ENCODE assay signal across 9 cellular contexts in the genomic region with DNA sequence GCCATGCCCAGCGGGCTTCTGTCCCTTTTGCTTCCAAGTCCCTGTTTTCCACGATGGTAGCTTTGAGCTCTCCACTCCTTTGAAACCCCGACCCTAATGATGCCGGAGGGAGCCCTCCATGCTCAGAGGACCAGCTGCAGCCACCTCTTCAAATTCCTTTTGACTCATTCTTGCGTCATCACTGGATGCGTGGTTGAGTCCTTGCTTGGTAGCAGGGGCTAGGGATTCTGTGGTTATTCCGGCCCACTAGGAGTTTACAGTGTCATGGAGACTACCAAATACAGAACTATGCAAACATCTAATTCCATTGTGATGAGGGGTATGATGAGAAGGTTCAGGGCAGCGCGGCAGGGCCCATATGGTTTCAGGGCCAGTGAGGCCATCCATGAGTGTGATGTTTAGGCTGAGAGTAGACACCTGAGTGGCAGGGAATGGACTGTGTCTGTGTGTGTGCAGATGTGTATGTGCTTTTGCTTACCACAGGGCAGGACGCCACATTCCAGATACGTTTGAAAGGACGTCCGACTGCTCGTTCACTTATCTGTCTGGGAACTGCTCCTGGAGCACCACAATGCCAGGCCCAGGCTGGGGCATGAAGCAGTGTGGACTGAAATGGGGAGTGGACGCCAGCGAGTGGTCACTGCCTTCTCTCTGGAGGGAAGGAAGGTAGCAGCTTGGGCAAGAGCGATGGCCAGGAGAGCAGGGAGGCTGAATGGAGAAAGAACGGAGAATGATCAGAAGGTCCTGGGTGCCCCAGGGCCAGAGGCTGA. TPM values are rescaled to one million over a fixed set of nuclear protein-coding genes. Genes with fewer than 3 reads are reported as not detected.
DNase-seq lines count a peak whose midpoint lies in the region; ATAC-seq and TF ChIP-seq lines count a peak whose summit lies in the region.
"Had no signal": no experiment of that assay in that cellular context is flagged by ENCODE, and none has a peak within 500 bp of the region (broad histone marks: within the 10 kb centered on the region; RNA-seq: fewer than 3 reads in every experiment).

No MANE protein-coding gene starts in this region.

- intact Hi-C loops in HCT116 (cut with micrococcal nuclease) (no loop called here), ascending aorta (cut with DNase I) (loop anchor here (1.0 to 10.0 kb wide), 2 partner anchors 31 to 426 kb away; no protein-coding TSS in a partner anchor), right cardiac atrium (cut with DNase I) (no loop called here)

- TF ChIP-seq CTCF in HCT116 (IDR thresholded peaks at IDR 0.05 in 2 of 3, conservative IDR thresholded peaks at IDR 0.05 in 1 of 3; ENCODE audit: borderline replicate concordance in 1 of 3, insufficient read depth in 1 of 3, low read depth in 2 of 3, low read length in 2 of 3) (no peak), ascending aorta (IDR thresholded peaks at IDR 0.05) (no peak)

- no peak for TF ChIP-seq RAD21 in HCT116 (IDR thresholded peaks at IDR 0.05; ENCODE audit: low read depth)

- ATAC-seq in HCT116 (peak; percentile 89), right cardiac atrium (peak; percentile 12 to 76), HG03342 (IDR thresholded peaks at IDR 0.05; ENCODE audit: unreplicated experiment) (no peak), HG02610 (IDR thresholded peaks at IDR 0.05; ENCODE audit: unreplicated experiment) (no peak)

- DNase-seq in HCT116 (ENCODE audit: low read depth, low spot score) (peak; percentile 79), ascending aorta (ENCODE audit: low spot score in 2 of 2) (peak in 1 of 2 donors; percentile 85), right cardiac atrium (peak in 1 of 3 donors; percentile 31), stromal cell of bone marrow (ENCODE audit: low read depth) (peak; percentile 98), caudate nucleus (lab: John Stamatoyannopoulos, UW) (no peak)
- DNase-seq in activated CD8-positive, alpha-beta memory T cell treated with anti-CD3 and anti-CD28 coated beads for 24 hours = no peak

- H3K4me3 ChIP-seq in HCT116 (replicated peaks in 1 of 2; ENCODE audit: low read depth in 1 of 2, low read length in 2 of 2) (0 out of 4 replicates have a peak overlapping the region, but pooled peaks of 1 of the 2 experiments have one; percentile 1), ascending aorta (no peak overlapping the region), right cardiac atrium (ENCODE audit: low read length) (no peak overlapping the region)
- H3K4me3 ChIP-seq: prostate gland had no signal

- WGBS in right cardiac atrium = 72% methylated on average over 18 of the region's 18 CpGs

- no peaks in the 10 kb centered on the region for H3K9me2 ChIP-seq in HCT116 (ENCODE audit: insufficient read depth)

- POLR2A ChIA-PET in HCT116 (lab: Charles Lee) = no interaction called here

- H3K36me3 ChIP-seq in HCT116 (ENCODE audit: control insufficient read depth in 1 of 2, insufficient read depth in 2 of 2, low read length in 2 of 2) (no peaks in the 10 kb centered on the region), ascending aorta (no peaks in the 10 kb centered on the region)
- H3K36me3 ChIP-seq: prostate gland had no signal

- H3K79me2 ChIP-seq in HCT116 (ENCODE audit: insufficient read depth, low read length) = no peaks in the 10 kb centered on the region

- peaks cover 11 to 20% of the 10 kb centered on the region in 2 experiments for H3K4me1 ChIP-seq in HCT116 (ENCODE audit: control insufficient read depth in 1 of 2, insufficient read depth in 2 of 2, low read length in 2 of 2)
- H3K4me1 ChIP-seq in ascending aorta = peaks cover 7 to 9% of the 10 kb centered on the region in 2 donors
- peaks cover 2% of the 10 kb centered on the region for H3K4me1 ChIP-seq in right cardiac atrium (ENCODE audit: control insufficient read depth, insufficient read depth, low read length)
- H3K4me1 ChIP-seq: prostate gland had no signal

- BruUV-seq in HCT116 (replicated peaks; lab: Mats Ljungman, UMichigan) = no TSS peak

- peak overlapping the region; percentile 55 for H2AFZ ChIP-seq in HCT116 (ENCODE audit: low read depth, low read length, poor library complexity, severe bottlenecking)

- peak overlapping the region; percentile 56 for H3K4me2 ChIP-seq in HCT116 (ENCODE audit: low read length)

- H3K9me3 ChIP-seq in HCT116 (ENCODE audit: control insufficient read depth in 1 of 2, insufficient read depth in 1 of 2, low read depth in 1 of 2, low read length in 2 of 2) (no peaks in the 10 kb centered on the region), ascending aorta (no peaks in the 10 kb centered on the region), right cardiac atrium (ENCODE audit: control insufficient read depth, low read length) (no peaks in the 10 kb centered on the region)
- H3K9me3 ChIP-seq: prostate gland had no signal

- H3K27me3 ChIP-seq in HCT116 (ENCODE audit: insufficient read depth, low read length) = no peaks in the 10 kb centered on the region
- H3K27me3 ChIP-seq in ascending aorta = no peaks in the 10 kb centered on the region
- H3K27me3 ChIP-seq in right cardiac atrium (ENCODE audit: control insufficient read depth, insufficient read depth) = no peaks in the 10 kb centered on the region

- CTCF ChIA-PET in HCT116 (lab: Charles Lee) = no interaction called here

- no peak for TF ChIP-seq POLR2A in HCT116 (IDR thresholded peaks at IDR 0.05; ENCODE audit: borderline replicate concordance, extremely low read depth, insufficient read depth, insufficient read length)

- RAD21 ChIA-PET in HCT116 (lab: Charles Lee; ENCODE audit: low non-redundant PET in 1 of 2, low total read pairs in 2 of 2, uncharacterized antibody in 2 of 2, unreplicated experiment in 2 of 2) = interaction anchor here in 1 of 2 experiments (0.6 kb wide), 1 partner anchor 262 kb away, joined by 5 read pairs; no protein-coding TSS in a partner anchor

- H4K20me1 ChIP-seq in HCT116 (ENCODE audit: insufficient read depth) = no peaks in the 10 kb centered on the region

- no peak overlapping the region for H3K27ac ChIP-seq in HCT116 (ENCODE audit: low read depth, low read length)
- H3K27ac ChIP-seq in ascending aorta = peak overlapping the region; percentile 48 to 67
- no peak overlapping the region for H3K27ac ChIP-seq in right cardiac atrium (ENCODE audit: low read length)
- H3K27ac ChIP-seq in caudate nucleus (ENCODE audit: low read depth, low read length) = no peak overlapping the region
- H3K27ac ChIP-seq: prostate gland had no signal

- H3K9ac ChIP-seq in HCT116 (ENCODE audit: low read length) = peak overlapping the region; percentile 20

TF ChIP-seq in HCT116, 20 proteins besides CTCF, POLR2A, EP300 and RAD21 (continues in another document):
- TF ChIP-seq ZNF274 (IDR thresholded peaks at IDR 0.05; ENCODE audit: low read depth, low read length) (no peak), POLR2AphosphoS5 (IDR thresholded peaks at IDR 0.05; ENCODE audit: low read depth, low read length) (no peak), YY1 (IDR thresholded peaks at IDR 0.05; ENCODE audit: extremely low read depth, insufficient replicate concordance, low read depth, low read length) (no peak), JUND (IDR thresholded peaks at IDR 0.05) (peak; percentile 52), CEBPB (IDR thresholded peaks at IDR 0.05; ENCODE audit: low read depth) (peak; percentile 70), ZFX (IDR thresholded peaks at IDR 0.05) (no peak), EZH2 (IDR thresholded peaks at IDR 0.05) (no peak), CBX3 (IDR thresholded peaks at IDR 0.05; ENCODE audit: low read depth) (no peak), SIN3A (IDR thresholded peaks at IDR 0.05; ENCODE audit: low read depth) (no peak), SRF (IDR thresholded peaks at IDR 0.05; ENCODE audit: low read depth) (no peak)
- TF ChIP-seq, protein P1, sequence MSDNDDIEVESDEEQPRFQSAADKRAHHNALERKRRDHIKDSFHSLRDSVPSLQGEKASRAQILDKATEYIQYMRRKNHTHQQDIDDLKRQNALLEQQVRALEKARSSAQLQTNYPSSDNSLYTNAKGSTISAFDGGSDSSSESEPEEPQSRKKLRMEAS (IDR thresholded peaks at IDR 0.05) = no peak
- TF ChIP-seq, protein P2, sequence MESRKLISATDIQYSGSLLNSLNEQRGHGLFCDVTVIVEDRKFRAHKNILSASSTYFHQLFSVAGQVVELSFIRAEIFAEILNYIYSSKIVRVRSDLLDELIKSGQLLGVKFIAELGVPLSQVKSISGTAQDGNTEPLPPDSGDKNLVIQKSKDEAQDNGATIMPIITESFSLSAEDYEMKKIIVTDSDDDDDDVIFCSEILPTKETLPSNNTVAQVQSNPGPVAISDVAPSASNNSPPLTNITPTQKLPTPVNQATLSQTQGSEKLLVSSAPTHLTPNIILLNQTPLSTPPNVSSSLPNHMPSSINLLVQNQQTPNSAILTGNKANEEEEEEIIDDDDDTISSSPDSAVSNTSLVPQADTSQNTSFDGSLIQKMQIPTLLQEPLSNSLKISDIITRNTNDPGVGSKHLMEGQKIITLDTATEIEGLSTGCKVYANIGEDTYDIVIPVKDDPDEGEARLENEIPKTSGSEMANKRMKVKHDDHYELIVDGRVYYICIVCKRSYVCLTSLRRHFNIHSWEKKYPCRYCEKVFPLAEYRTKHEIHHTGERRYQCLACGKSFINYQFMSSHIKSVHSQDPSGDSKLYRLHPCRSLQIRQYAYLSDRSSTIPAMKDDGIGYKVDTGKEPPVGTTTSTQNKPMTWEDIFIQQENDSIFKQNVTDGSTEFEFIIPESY (IDR thresholded peaks at IDR 0.05; ENCODE audit: extremely low read depth, insufficient replicate concordance, low read length) = no peak

RNA-seq across cellular contexts. Expression of a gene that starts 30.4 kb away (rescaled TPM):
- total RNA-seq in HCT116 (2021; ENCODE audit: unreplicated experiment) (28.7 TPM), ascending aorta (11.1 TPM), right cardiac atrium (10 to 100 TPM in 2 of 4 donors, 1 to 10 TPM in 2; 6.8 to 15.2 (median 8.9) TPM)
- polyA plus RNA-seq in HCT116 (2012) = 9.9 and 10.5 TPM in 2 replicates
- polyA plus RNA-seq in right cardiac atrium = 2.6 TPM

RNA-seq across cellular contexts. Expression of a gene that starts 30.5 kb away (rescaled TPM):
- total RNA-seq in HCT116 (2021; ENCODE audit: unreplicated experiment) = not detected
- not detected in 2 replicates for polyA plus RNA-seq in HCT116 (2012)
- total RNA-seq in ascending aorta = not detected
- total RNA-seq in right cardiac atrium = not detected
- not detected for polyA plus RNA-seq in right cardiac atrium

Comparison
In these comparisons a context has a peak if more than half of its experiments do, and no peak if none do; other contexts are left out.
1. ATAC-seq: peak in HCT116 (single experiment) and right cardiac atrium (2 of 2); none in HG03342 (single experiment) and HG02610 (single experiment).
2. DNase-seq: peak in HCT116 (single experiment) and stromal cell of bone marrow (single experiment); none in activated CD8-positive, alpha-beta memory T cell treated with anti-CD3 and anti-CD28 coated beads for 24 hours (single experiment) and caudate nucleus (0 of 61).
3. H3K27ac ChIP-seq: peak in ascending aorta (2 of 2); none in HCT116 (single experiment), right cardiac atrium (single experiment) and caudate nucleus (single experiment).